Comparison of ENCODE assay signal across 8 cellular contexts in the genomic region with DNA sequence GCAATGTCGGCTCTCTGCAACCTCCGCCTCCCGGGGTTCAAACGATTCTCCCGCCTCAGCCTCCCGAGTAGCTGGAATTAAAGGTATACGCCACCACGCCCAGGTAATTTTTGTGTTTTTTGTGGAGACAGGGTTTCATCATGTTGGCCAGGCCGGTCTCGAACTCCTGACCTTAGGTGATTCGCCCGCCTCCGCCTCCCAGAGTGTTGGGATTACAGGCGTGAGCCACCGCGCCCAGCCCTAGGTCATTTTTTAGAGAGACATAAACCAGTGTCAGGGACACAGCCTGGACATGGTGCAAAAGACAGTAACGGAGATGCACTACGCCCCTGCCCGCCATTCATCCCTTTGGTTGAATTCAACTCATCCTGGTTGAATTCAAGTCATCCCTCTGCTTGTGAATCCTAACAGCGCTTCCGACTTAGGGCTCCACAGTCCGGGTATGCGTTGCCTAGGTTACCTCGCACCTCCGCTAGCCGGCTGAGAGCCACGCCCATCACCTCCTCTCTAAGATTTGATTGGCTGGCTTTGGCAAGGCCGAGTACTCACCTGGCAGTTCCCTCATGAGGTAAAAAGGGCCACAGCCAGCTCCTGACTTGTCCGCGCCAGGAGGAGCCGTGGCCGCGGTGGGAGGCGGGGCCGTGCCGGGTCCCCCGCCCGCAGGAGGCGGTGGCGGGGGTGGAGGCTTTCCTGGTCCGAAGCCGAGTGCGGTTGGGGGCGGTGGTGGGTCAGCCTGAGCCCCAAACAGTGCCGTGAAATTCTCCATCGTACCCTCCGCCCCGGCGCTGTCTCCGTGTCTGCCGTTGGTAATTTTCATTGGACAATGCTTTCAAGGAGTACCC. TPM values are rescaled to one million over a fixed set of nuclear protein-coding genes. Genes with fewer than 3 reads are reported as not detected.
DNase-seq lines count a peak whose midpoint lies in the region; ATAC-seq and TF ChIP-seq lines count a peak whose summit lies in the region.

A gene with protein sequence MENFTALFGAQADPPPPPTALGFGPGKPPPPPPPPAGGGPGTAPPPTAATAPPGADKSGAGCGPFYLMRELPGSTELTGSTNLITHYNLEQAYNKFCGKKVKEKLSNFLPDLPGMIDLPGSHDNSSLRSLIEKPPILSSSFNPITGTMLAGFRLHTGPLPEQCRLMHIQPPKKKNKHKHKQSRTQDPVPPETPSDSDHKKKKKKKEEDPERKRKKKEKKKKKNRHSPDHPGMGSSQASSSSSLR (minus strand): TSS at position 802 of the 842 bp plus-strand sequence. CDS start 36 bp downstream, at position 766.

- peak within 1 kb of the TSS; percentile 87 to 94 for H3K27ac ChIP-seq in lung (ENCODE audit: low read depth in 1 of 2, low read length in 1 of 2)

- no peaks in the 10 kb centered on the region for H3K9me3 ChIP-seq in lung (ENCODE audit: control insufficient read depth in 2 of 2, insufficient read depth in 1 of 2, low read length in 1 of 2)

- TF ChIP-seq CTCF in lung (IDR thresholded peaks at IDR 0.05; ENCODE audit: control extremely low read depth, extremely low read depth): no peak

- WGBS in lung, 2 donors: 6 to 8% methylated on average over 51 of the region's 51 CpGs

- peak; percentile 46 for ATAC-seq in HG03460 (IDR thresholded peaks at IDR 0.05; ENCODE audit: unreplicated experiment)
- ATAC-seq in lung (ENCODE audit: insufficient read depth, low FRiP score): peak; percentile 54

- DNase-seq in Ammon's horn (ENCODE audit: low spot score): peak; percentile 78
- DNase-seq in GM19240 (ENCODE audit: insufficient read length, low spot score): peak; percentile 43
- peak; percentile 93 for DNase-seq in NCI-H526 treated with DMSO at 0.1 percent for 48 hours (lab: John Stamatoyannopoulos, UW)
- DNase-seq in activated CD4-positive, alpha-beta T cell treated with anti-CD3 and anti-CD28 coated beads, Interleukin-2, amount 50 U/mL, for 24 hours (ENCODE audit: low read depth in 1 of 2, low spot score in 1 of 2): peak; percentile 58 to 62
- peak; percentile 74 to 83 for DNase-seq in dermis microvascular lymphatic vessel endothelial cell (ENCODE audit: low read depth in 2 of 2)
- peak; percentile 88 for DNase-seq in lung (ENCODE audit: low spot score)
- peak; percentile 46 to 56 (median 48) for DNase-seq in stimulated activated CD4-positive, alpha-beta T cell treated with anti-CD3 and anti-CD28 coated beads, TNF-alpha, amount 100 ng/mL, for 4 hours (ENCODE audit: low read depth in 3 of 3)

- H3K27me3 ChIP-seq in lung (ENCODE audit: control insufficient read depth, insufficient read depth): no peaks in the 10 kb centered on the region

- H3K36me3 ChIP-seq in lung (ENCODE audit: control insufficient read depth in 2 of 2, insufficient read depth in 2 of 2, low read length in 2 of 2): no peaks in the 10 kb centered on the region

- peak within 1 kb of the TSS; percentile 91 for H3K4me3 ChIP-seq in lung

- H3K4me1 ChIP-seq in lung (ENCODE audit: control insufficient read depth in 2 of 2, insufficient read depth in 2 of 2, low read length in 2 of 2): peaks cover 8 to 17% of the 10 kb centered on the region in 2 donors

RNA-seq across cellular contexts. Expression of the gene that starts here (rescaled TPM):
- total RNA-seq in dermis microvascular lymphatic vessel endothelial cell (8.2 and 11.5 TPM in 2 replicates), lung (10 to 100 TPM; 12.0 to 14.9 TPM)
- 10 to 100 TPM in 1 of 2 donors, 1 to 10 TPM in 1; 8.7 to 15.1 TPM for polyA plus RNA-seq in lung

Comparison
In these comparisons a context has a peak if more than half of its experiments do, and no peak if none do; other contexts are left out.
1. Peak in every context shown above with its lines: DNase-seq, ATAC-seq, H3K4me3 ChIP-seq and H3K27ac ChIP-seq.
2. DNase-seq: peak in every context shown above with its lines; median percentile 93 in NCI-H526 treated with DMSO at 0.1 percent for 48 hours; 88 in lung; 78 in dermis microvascular lymphatic vessel endothelial cell; 78 in Ammon's horn; 60 in activated CD4-positive, alpha-beta T cell treated with anti-CD3 and anti-CD28 coated beads, Interleukin-2, amount 50 U/mL, for 24 hours; 48 in stimulated activated CD4-positive, alpha-beta T cell treated with anti-CD3 and anti-CD28 coated beads, TNF-alpha, amount 100 ng/mL, for 4 hours; 43 in GM19240.